ENCODE assay signal across 8 cellular contexts in genomic region chr16:53512795-53513194, GRCh38. TPM values are rescaled to one million over a fixed set of nuclear protein-coding genes. Genes with fewer than 3 reads are reported as not detected.
DNase-seq lines count a peak whose midpoint lies in the region; ATAC-seq, FAIRE-seq and TF ChIP-seq lines count a peak whose summit lies in the region.
"Not testable (repeated sequence)": the region's sequence is repeated elsewhere in the genome, so short reads cannot be mapped to it uniquely, and the experiment has no call there.

No MANE protein-coding gene starts in this region.

- not testable (repeated sequence) for H3K4me2 ChIP-seq in HepG2 (ENCODE audit: low read depth, low read length)

- DNase-seq in CD4-positive, alpha-beta memory T cell; Caco-2; central memory CD8-positive, alpha-beta T cell (ENCODE audit: low spot score in 2 of 2); HepG2 (ENCODE audit: low spot score); right lobe of liver; natural killer cell; stimulated activated effector memory CD8-positive, alpha-beta T cell treated with anti-CD3 and anti-CD28 coated beads, Interleukin-12 subunit alpha, Interleukin-12 subunit beta, amount 100 ng/mL, for 72 hours (ENCODE audit: low spot score in 2 of 2): not testable (repeated sequence)
- DNase-seq in activated naive CD4-positive, alpha-beta T cell treated with anti-CD3 and anti-CD28 coated beads, Interleukin-2, amount 10 ng/mL, durations not matched to agents 7 days and 5 days, result peak; percentile 3

- peak overlapping the region in 4 of 7 donors; percentile 24 to 59 (median 46) for H3K27ac Mint-ChIP-seq in CD4-positive, alpha-beta memory T cell
- H3K27ac Mint-ChIP-seq in Caco-2 (ENCODE audit: unreplicated experiment), result peak overlapping the region; percentile 87
- H3K27ac Mint-ChIP-seq in activated naive CD4-positive, alpha-beta T cell treated with anti-CD3 and anti-CD28 coated beads, Interleukin-2, amount 10 ng/mL, durations not matched to agents 7 days and 5 days, result not testable (repeated sequence)
- peak overlapping the region; percentile 40 for H3K27ac Mint-ChIP-seq in central memory CD8-positive, alpha-beta T cell (ENCODE audit: low read depth)
- peak overlapping the region; percentile 30 to 46 for H3K27ac Mint-ChIP-seq in natural killer cell
- H3K27ac Mint-ChIP-seq in stimulated activated effector memory CD8-positive, alpha-beta T cell treated with anti-CD3 and anti-CD28 coated beads, Interleukin-12 subunit alpha, Interleukin-12 subunit beta, amount 100 ng/mL, for 72 hours, result peak overlapping the region; percentile 35

- TF ChIP-seq CTCF in Caco-2 (IDR thresholded peaks at IDR 0.05; ENCODE audit: insufficient read depth in 1 of 2, low read depth in 1 of 2, low read length in 1 of 2, severe bottlenecking in 1 of 2, unreplicated experiment in 1 of 2); HepG2 (CRISPR knock-in tag; IDR thresholded peaks at IDR 0.05); right lobe of liver (IDR thresholded peaks at IDR 0.05); natural killer cell (IDR thresholded peaks at IDR 0.05): not testable (repeated sequence)

- not testable (repeated sequence) for H3K79me2 ChIP-seq in HepG2 (ENCODE audit: insufficient read depth, low read length)

- POLR2A ChIA-PET in CD4-positive, alpha-beta memory T cell (lab: Charles Lee; ENCODE audit: partially characterized antibody); Caco-2 (lab: Charles Lee): not testable (repeated sequence)
- POLR2A ChIA-PET in HepG2 (lab: Yijun Ruan, JAX), result interaction anchor here (1.7 kb wide), 1 partner anchor 9 kb away, joined by 12 read pairs; the partner anchor contains the start of gene AKTIP

- H4K20me1 ChIP-seq in HepG2 (ENCODE audit: insufficient read depth, low read length), result not testable (repeated sequence)

- CTCF ChIA-PET in CD4-positive, alpha-beta memory T cell (lab: Charles Lee; ENCODE audit: partially characterized antibody), result interaction anchor here (0.7 to 1.3 kb wide), 3 partner anchors 9 to 238 kb away, joined by 3 to 5 read pairs (median 3); no protein-coding TSS in a partner anchor
- CTCF ChIA-PET in Caco-2 (lab: Charles Lee); activated naive CD4-positive, alpha-beta T cell treated with anti-CD3 and anti-CD28 coated beads, Interleukin-2, amount 10 ng/mL, durations not matched to agents 7 days and 5 days (lab: Charles Lee); HepG2 (lab: Yijun Ruan, JAX; ENCODE audit: low intra/inter-chr PET ratio, low total read pairs): not testable (repeated sequence)

- not testable (repeated sequence) for H3K27me3 Mint-ChIP-seq in CD4-positive, alpha-beta memory T cell; Caco-2 (ENCODE audit: insufficient read depth, unreplicated experiment); central memory CD8-positive, alpha-beta T cell; natural killer cell (ENCODE audit: low read depth in 2 of 2)
- H3K27me3 Mint-ChIP-seq in activated naive CD4-positive, alpha-beta T cell treated with anti-CD3 and anti-CD28 coated beads, Interleukin-2, amount 10 ng/mL, durations not matched to agents 7 days and 5 days, result peaks cover 33% of the 10 kb centered on the region

- H3K9me3 Mint-ChIP-seq in CD4-positive, alpha-beta memory T cell; Caco-2 (ENCODE audit: unreplicated experiment); central memory CD8-positive, alpha-beta T cell; natural killer cell; stimulated activated effector memory CD8-positive, alpha-beta T cell treated with anti-CD3 and anti-CD28 coated beads, Interleukin-12 subunit alpha, Interleukin-12 subunit beta, amount 100 ng/mL, for 72 hours: not testable (repeated sequence)
- H3K9me3 Mint-ChIP-seq in activated naive CD4-positive, alpha-beta T cell treated with anti-CD3 and anti-CD28 coated beads, Interleukin-2, amount 10 ng/mL, durations not matched to agents 7 days and 5 days, result peaks cover 14% of the 10 kb centered on the region

- not testable (repeated sequence) for H3K9ac ChIP-seq in HepG2 (ENCODE audit: insufficient read depth, low read depth, low read length)

- ATAC-seq in central memory CD8-positive, alpha-beta T cell (replicated peaks; ENCODE audit: extremely low read depth, poor library complexity, severe bottlenecking); HepG2; right lobe of liver; natural killer cell; stimulated activated effector memory CD8-positive, alpha-beta T cell treated with anti-CD3 and anti-CD28 coated beads, Interleukin-12 subunit alpha, Interleukin-12 subunit beta, amount 100 ng/mL, for 72 hours: not testable (repeated sequence)

- H3K9me3 ChIP-seq in CD4-positive, alpha-beta memory T cell (ENCODE audit: control insufficient read depth in 1 of 2, low read length in 2 of 2); right lobe of liver: not testable (repeated sequence)
- H3K9me3 ChIP-seq in Caco-2 (peaks cover 26% of the 10 kb centered on the region), HepG2 (ENCODE audit: low read length) (peaks cover 13% of the 10 kb centered on the region)

- not testable (repeated sequence) for H3K36me3 Mint-ChIP-seq in CD4-positive, alpha-beta memory T cell; Caco-2 (ENCODE audit: insufficient read depth, unreplicated experiment); central memory CD8-positive, alpha-beta T cell (ENCODE audit: insufficient read depth); natural killer cell; stimulated activated effector memory CD8-positive, alpha-beta T cell treated with anti-CD3 and anti-CD28 coated beads, Interleukin-12 subunit alpha, Interleukin-12 subunit beta, amount 100 ng/mL, for 72 hours
- peaks cover 19% of the 10 kb centered on the region for H3K36me3 Mint-ChIP-seq in activated naive CD4-positive, alpha-beta T cell treated with anti-CD3 and anti-CD28 coated beads, Interleukin-2, amount 10 ng/mL, durations not matched to agents 7 days and 5 days

- not testable (repeated sequence) for H3K36me3 ChIP-seq in CD4-positive, alpha-beta memory T cell (ENCODE audit: insufficient read depth, low read length); Caco-2 (ENCODE audit: control insufficient read depth, insufficient read depth, low read length); HepG2 (replicated peaks in 1 of 2; ENCODE audit: control insufficient read depth in 1 of 2, insufficient read depth in 2 of 2, low read length in 2 of 2); right lobe of liver

- not testable (repeated sequence) for H3K4me3 ChIP-seq in CD4-positive, alpha-beta memory T cell (ENCODE audit: low read length in 2 of 2); Caco-2 (ENCODE audit: low read depth, low read length); HepG2 (replicated peaks in 1 of 3; ENCODE audit: insufficient read depth in 1 of 3, low read depth in 2 of 3, low read length in 3 of 3); right lobe of liver

- intact Hi-C loops in CD4-positive, alpha-beta memory T cell (cut with micrococcal nuclease), result loop anchor here (5.0 kb wide), 1 partner anchor 190 kb away; no protein-coding TSS in a partner anchor
- intact Hi-C loops in Caco-2 (cut with micrococcal nuclease; ENCODE audit: unreplicated experiment) (loop anchor here (5.0 kb wide), 1 partner anchor 195 kb away; no protein-coding TSS in a partner anchor), HepG2 (cut with micrococcal nuclease; ENCODE audit: unreplicated experiment) (loop anchor here (5.0 to 10.0 kb wide), 2 partner anchors 190 to 458 kb away; partner anchors contain the start of genes CHD9, CHD9NB, FTO and RPGRIP1L), natural killer cell (cut with micrococcal nuclease) (loop anchor here (10.0 kb wide), 1 partner anchor 458 kb away; the partner anchor contains the start of genes CHD9 and CHD9NB)
- intact Hi-C loops in right lobe of liver (cut with DNase I), result not testable (repeated sequence)

- TF ChIP-seq POLR2A in HepG2 (IDR thresholded peaks at IDR 0.05; ENCODE audit: insufficient read depth in 1 of 2, low read depth in 2 of 2, low read length in 2 of 2); right lobe of liver (IDR thresholded peaks at IDR 0.05): not testable (repeated sequence)

- not testable (repeated sequence) for H3K4me3 Mint-ChIP-seq in CD4-positive, alpha-beta memory T cell; Caco-2 (ENCODE audit: unreplicated experiment); activated naive CD4-positive, alpha-beta T cell treated with anti-CD3 and anti-CD28 coated beads, Interleukin-2, amount 10 ng/mL, durations not matched to agents 7 days and 5 days; central memory CD8-positive, alpha-beta T cell; natural killer cell; stimulated activated effector memory CD8-positive, alpha-beta T cell treated with anti-CD3 and anti-CD28 coated beads, Interleukin-12 subunit alpha, Interleukin-12 subunit beta, amount 100 ng/mL, for 72 hours

- not testable (repeated sequence) for FAIRE-seq in HepG2 (lab: Jason Lieb, UNC)

- not testable (repeated sequence) for H2AFZ ChIP-seq in HepG2 (ENCODE audit: low read length)

- peaks cover 42% of the 10 kb centered on the region for H3K4me1 ChIP-seq in CD4-positive, alpha-beta memory T cell (ENCODE audit: insufficient read depth, low read length)
- H3K4me1 ChIP-seq in Caco-2, result peaks cover 31% of the 10 kb centered on the region
- peaks cover 67% of the 10 kb centered on the region for H3K4me1 ChIP-seq in HepG2 (ENCODE audit: insufficient read depth, low read length)
- peaks cover 0 to 37% (median 18%) of the 10 kb centered on the region in 4 donors for H3K4me1 ChIP-seq in right lobe of liver

- not testable (repeated sequence) for TF ChIP-seq RAD21 in HepG2 (CRISPR knock-in tag; IDR thresholded peaks at IDR 0.05)

- BruUV-seq in Caco-2 (replicated peaks; lab: Mats Ljungman, UMichigan); HepG2 (replicated peaks; lab: Mats Ljungman, UMichigan): not testable (repeated sequence)

- H3K4me1 Mint-ChIP-seq in CD4-positive, alpha-beta memory T cell, result peaks cover 40 to 72% (median 55%) of the 10 kb centered on the region in 4 donors
- H3K4me1 Mint-ChIP-seq in Caco-2 (ENCODE audit: low read depth, unreplicated experiment) (peaks cover 23% of the 10 kb centered on the region), natural killer cell (peaks cover 67 to 68% of the 10 kb centered on the region in 2 donors)
- H3K4me1 Mint-ChIP-seq in activated naive CD4-positive, alpha-beta T cell treated with anti-CD3 and anti-CD28 coated beads, Interleukin-2, amount 10 ng/mL, durations not matched to agents 7 days and 5 days, result peaks cover 61% of the 10 kb centered on the region
- H3K4me1 Mint-ChIP-seq in central memory CD8-positive, alpha-beta T cell, result peaks cover 69% of the 10 kb centered on the region
- peaks cover 71% of the 10 kb centered on the region for H3K4me1 Mint-ChIP-seq in stimulated activated effector memory CD8-positive, alpha-beta T cell treated with anti-CD3 and anti-CD28 coated beads, Interleukin-12 subunit alpha, Interleukin-12 subunit beta, amount 100 ng/mL, for 72 hours

- in situ Hi-C loops in HepG2 (cut with HindIII; ENCODE audit: extremely low pct_ligation_motif_present, low pct_unique_long_range_greater_than_20kb), result not testable (repeated sequence)

- not testable (repeated sequence) for H3K27ac ChIP-seq in CD4-positive, alpha-beta memory T cell (ENCODE audit: low read depth, low read length); HepG2 (ENCODE audit: extremely low read length, insufficient read depth, low read length)
- peak overlapping the region in 2 of 3 donors; percentile 96 for H3K27ac ChIP-seq in right lobe of liver

- 27% methylated on average over 1 of the region's 1 CpG for WGBS in HepG2 (ENCODE audit: low lambda C conversion rate)
- 27% methylated on average over 1 of the region's 1 CpG for WGBS in right lobe of liver (ENCODE audit: insufficient coverage, low coverage, low lambda C conversion rate, missing lambda C conversion rate)

- not testable (repeated sequence) for H3K27me3 ChIP-seq in CD4-positive, alpha-beta memory T cell (ENCODE audit: insufficient read depth, low read length); Caco-2 (replicated peaks; ENCODE audit: control insufficient read depth, insufficient read depth, low read length); HepG2 (ENCODE audit: control insufficient read depth in 1 of 2, insufficient read depth in 2 of 2, low read length in 2 of 2); right lobe of liver

- TF ChIP-seq EP300 in HepG2 (IDR thresholded peaks at IDR 0.05; ENCODE audit: low read depth in 2 of 2, low read length in 2 of 2); HepG2 (CRISPR knock-in tag; IDR thresholded peaks at IDR 0.05; ENCODE audit: borderline replicate concordance): not testable (repeated sequence)

RNA-seq across cellular contexts. Expression of gene AKTIP, which starts 9.8 kb away (rescaled TPM):
- 100 to 1,000 TPM in 1 of 2 experiments, 10 to 100 TPM in 1; 97.4 to 103 TPM for total RNA-seq in CD4-positive, alpha-beta memory T cell
- 10 to 100 TPM; 61.2 to 75.3 TPM for polyA plus RNA-seq in CD4-positive, alpha-beta memory T cell
- 102 and 127 TPM in 2 replicates for total RNA-seq in Caco-2 (2022)
- total RNA-seq in HepG2 (2016; rRNA removed; fragmentation: Illumina TruSeq; extraction: Trizol), result 28.8 and 30.1 TPM in 2 replicates
- total RNA-seq in HepG2 (2016; cell fraction: cytosol; rRNA removed; fragmentation: Illumina TruSeq; extraction: Trizol; ENCODE audit: low read depth), result 18.8 and 20.7 TPM in 2 replicates
- total RNA-seq in HepG2 (2016; cell fraction: insoluble cytoplasmic fraction; rRNA removed; fragmentation: Illumina TruSeq; extraction: Trizol), result 24.2 and 33.8 TPM in 2 replicates
- total RNA-seq in HepG2 (2016; cell fraction: membrane; rRNA removed; fragmentation: Illumina TruSeq; extraction: Trizol), result 35.6 and 35.7 TPM in 2 replicates
- total RNA-seq in HepG2 (2016; cell fraction: nucleus; rRNA removed; fragmentation: Illumina TruSeq; extraction: Trizol), result 28.0 and 29.0 TPM in 2 replicates
- 45.6 and 49.0 TPM in 2 replicates for polyA plus RNA-seq in HepG2 (2011; rRNA removed)
- 19.8 and 29.5 TPM in 2 replicates for polyA plus RNA-seq in HepG2 (2011; cell fraction: cytosol; rRNA removed)
- polyA plus RNA-seq in HepG2 (2011; cell fraction: nucleus; rRNA removed), result 68.8 and 72.6 TPM in 2 replicates
- 28.1 and 33.7 TPM in 2 replicates for polyA plus RNA-seq in HepG2 (2012)
- 22.4 and 30.5 TPM in 2 replicates for polyA plus RNA-seq in HepG2 (2016; cell fraction: cytosol; fragmentation: Illumina TruSeq; extraction: Trizol; ENCODE audit: low read depth)
- 30.0 and 31.0 TPM in 2 replicates for polyA plus RNA-seq in HepG2 (2016; cell fraction: insoluble cytoplasmic fraction; fragmentation: Illumina TruSeq; extraction: Trizol; ENCODE audit: low read depth)
- polyA plus RNA-seq in HepG2 (2016; cell fraction: membrane; fragmentation: Illumina TruSeq; extraction: Trizol; ENCODE audit: low read depth), result 35.3 and 37.7 TPM in 2 replicates
- polyA plus RNA-seq in HepG2 (2016; cell fraction: nucleus; fragmentation: Illumina TruSeq; extraction: Trizol; ENCODE audit: insufficient read depth, low read depth), result 58.4 and 63.0 TPM in 2 replicates
- 19.4 and 24.5 TPM in 2 replicates for polyA minus RNA-seq in HepG2 (2011; rRNA and poly(A)+ RNA removed; ENCODE audit: low replicate concordance)
- polyA minus RNA-seq in HepG2 (2011; cell fraction: cytosol; rRNA and poly(A)+ RNA removed), result 15.7 and 17.4 TPM in 2 replicates
- 43.4 and 69.0 TPM in 2 replicates for polyA minus RNA-seq in HepG2 (2011; cell fraction: nucleus; rRNA and poly(A)+ RNA removed)
- 10 to 100 TPM; 23.3 to 42.4 (median 26.5) TPM for total RNA-seq in right lobe of liver
- total RNA-seq in natural killer cell, result 10 to 100 TPM; 22.0 to 33.2 (median 23.2) TPM
